In the genomic region with DNA sequence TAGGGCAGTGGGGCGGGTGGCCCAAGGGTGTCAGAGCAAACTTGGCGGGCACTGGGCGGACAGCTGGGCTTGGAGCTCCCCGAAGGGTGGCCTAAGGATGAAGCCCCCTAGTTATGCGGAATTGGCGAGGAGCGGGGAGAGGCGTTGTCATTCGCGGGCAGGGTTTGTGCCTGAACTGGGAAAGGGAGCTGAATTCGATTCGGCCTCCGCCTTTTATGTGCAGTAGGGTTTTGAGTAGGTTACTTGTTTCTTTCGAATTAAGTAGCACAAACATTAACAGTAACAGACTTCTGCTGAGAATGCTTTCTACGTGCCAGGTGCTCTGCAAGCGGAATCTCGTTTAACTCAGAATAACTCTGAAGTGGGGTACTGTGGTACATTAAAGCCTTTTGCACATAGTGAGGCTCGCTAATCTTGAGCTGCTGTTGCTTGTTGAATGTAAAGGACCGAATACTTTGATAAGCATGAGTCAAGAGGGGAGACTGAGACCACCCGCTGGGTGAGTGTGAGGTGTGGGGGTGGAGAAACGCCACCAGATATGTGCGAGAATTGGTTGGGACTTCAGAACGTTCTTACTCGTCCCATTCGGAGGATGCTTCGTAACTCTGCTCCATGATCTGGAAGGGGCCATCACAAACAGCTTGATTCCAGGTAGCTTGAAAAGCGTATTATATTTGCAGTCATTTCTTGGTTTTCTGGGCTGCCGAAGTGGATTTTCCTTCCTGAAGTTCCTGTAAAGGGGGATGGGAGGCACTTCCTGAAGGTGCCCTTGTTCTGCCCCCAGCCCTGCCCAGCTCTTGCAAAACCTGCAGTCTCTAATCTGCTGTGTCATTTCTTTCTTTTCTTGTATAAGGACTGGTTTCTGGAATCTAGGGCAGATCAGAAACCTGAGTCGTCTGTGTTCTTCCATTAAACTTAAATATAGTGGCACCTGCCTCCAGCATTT, we compare ENCODE assay signal across 8 cellular contexts. TPM values are rescaled to one million over a fixed set of nuclear protein-coding genes. Genes with fewer than 3 reads are reported as not detected.
A peak's percentile ranks its signal among the peaks of the same experiment; 100 is the strongest.
DNase-seq lines count a peak whose midpoint lies in the region; ATAC-seq and TF ChIP-seq lines count a peak whose summit lies in the region.

No MANE protein-coding gene starts in this region.

- peaks cover 32% of the 10 kb centered on the region for H3K36me3 ChIP-seq in CD4-positive, CD25-positive, alpha-beta regulatory T cell (ENCODE audit: control insufficient read depth, insufficient read depth, low read length)
- H3K36me3 ChIP-seq in skeletal muscle satellite cell (ENCODE audit: insufficient read depth, low read length), result peaks cover 29% of the 10 kb centered on the region

- intact Hi-C loops in activated CD8-positive, alpha-beta T cell treated with anti-CD3 and anti-CD28 coated beads for 36 hours (cut with micrococcal nuclease), result loop anchor here (5.0 to 10.0 kb wide), 2 partner anchors 34 to 52 kb away; partner anchors contain the start of gene TGIF2

- no peaks in the 10 kb centered on the region for H3K9me3 ChIP-seq in CD4-positive, CD25-positive, alpha-beta regulatory T cell (ENCODE audit: control insufficient read depth in 2 of 2, low read length in 2 of 2)
- no peaks in the 10 kb centered on the region for H3K9me3 ChIP-seq in skeletal muscle satellite cell (replicated peaks; ENCODE audit: low read length)

- H3K9me3 Mint-ChIP-seq in CD4-positive, CD25-positive, alpha-beta regulatory T cell, result peaks cover 0 to 2% (median 0%) of the 10 kb centered on the region in 7 donors
- H3K9me3 Mint-ChIP-seq in IgD-negative memory B cell, result no peaks in the 10 kb centered on the region
- no peaks in the 10 kb centered on the region for H3K9me3 Mint-ChIP-seq in activated CD8-positive, alpha-beta T cell treated with anti-CD3 and anti-CD28 coated beads for 36 hours

- peaks cover 1% of the 10 kb centered on the region for H3K36me3 Mint-ChIP-seq in CD4-positive, CD25-positive, alpha-beta regulatory T cell
- H3K36me3 Mint-ChIP-seq in IgD-negative memory B cell, result no peaks in the 10 kb centered on the region
- peaks cover 33% of the 10 kb centered on the region for H3K36me3 Mint-ChIP-seq in activated CD8-positive, alpha-beta T cell treated with anti-CD3 and anti-CD28 coated beads for 36 hours (ENCODE audit: low read depth)

- TF ChIP-seq CTCF in activated CD8-positive, alpha-beta T cell treated with anti-CD3 and anti-CD28 coated beads for 36 hours (IDR thresholded peaks at IDR 0.05), result no peak

- H3K27ac ChIP-seq in CD4-positive, CD25-positive, alpha-beta regulatory T cell (ENCODE audit: insufficient read depth, low read length, poor library complexity, severe bottlenecking), result peak overlapping the region; percentile 95

- POLR2A ChIA-PET in activated CD8-positive, alpha-beta T cell treated with anti-CD3 and anti-CD28 coated beads for 36 hours (lab: Charles Lee), result interaction anchor here (0.6 to 4.7 kb wide), 18 partner anchors 8 to 942 kb away, joined by 3 to 98 read pairs (median 6); partner anchors contain the start of genes CPNE1, DSN1, NDRG3 and RBM12

- ATAC-seq in CD4-positive, CD25-positive, alpha-beta regulatory T cell (ENCODE audit: low read depth in 2 of 2), result no peak
- ATAC-seq in activated CD8-positive, alpha-beta T cell treated with anti-CD3 and anti-CD28 coated beads for 36 hours, result no peak
- ATAC-seq in GM21786 (IDR thresholded peaks at IDR 0.05; ENCODE audit: unreplicated experiment), result no peak

- CTCF ChIA-PET in activated CD8-positive, alpha-beta T cell treated with anti-CD3 and anti-CD28 coated beads for 36 hours (lab: Charles Lee), result interaction anchor here (0.7 to 3.7 kb wide), 27 partner anchors 8 to 280 kb away, joined by 3 to 58 read pairs (median 5); partner anchors contain the start of genes DSN1, NDRG3, SLA2 and TGIF2

- H3K4me2 ChIP-seq in skeletal muscle satellite cell (ENCODE audit: low read length), result peak overlapping the region; percentile 92

- no peaks in the 10 kb centered on the region for H3K27me3 ChIP-seq in CD4-positive, CD25-positive, alpha-beta regulatory T cell (ENCODE audit: control insufficient read depth, insufficient read depth, low read length)
- H3K27me3 ChIP-seq in skeletal muscle satellite cell (ENCODE audit: control insufficient read depth, insufficient read depth, low read length), result no peaks in the 10 kb centered on the region

- H3K4me1 ChIP-seq in CD4-positive, CD25-positive, alpha-beta regulatory T cell (ENCODE audit: control insufficient read depth, insufficient read depth, low read length, poor library complexity, severe bottlenecking), result peaks cover 26% of the 10 kb centered on the region
- H3K4me1 ChIP-seq in skeletal muscle satellite cell (ENCODE audit: control insufficient read depth, insufficient read depth, low read length), result peaks cover 17% of the 10 kb centered on the region

- H3K4me3 ChIP-seq in CD4-positive, CD25-positive, alpha-beta regulatory T cell (ENCODE audit: low read depth, low read length), result peak overlapping the region; percentile 96
- H3K4me3 ChIP-seq in skeletal muscle satellite cell (ENCODE audit: low read length), result peak overlapping the region; percentile 92

- H3K4me1 Mint-ChIP-seq in CD4-positive, CD25-positive, alpha-beta regulatory T cell, result peaks cover 7 to 31% (median 14%) of the 10 kb centered on the region in 4 donors
- H3K4me1 Mint-ChIP-seq in IgD-negative memory B cell, result peaks cover 19 to 28% (median 26%) of the 10 kb centered on the region in 3 donors
- peaks cover 20% of the 10 kb centered on the region for H3K4me1 Mint-ChIP-seq in activated CD8-positive, alpha-beta T cell treated with anti-CD3 and anti-CD28 coated beads for 36 hours (ENCODE audit: low read depth)

- H3K9ac ChIP-seq in skeletal muscle satellite cell (ENCODE audit: low read depth, low read length), result peak overlapping the region; percentile 94

- H3K4me3 Mint-ChIP-seq in CD4-positive, CD25-positive, alpha-beta regulatory T cell, result peak overlapping the region; percentile 95 to 100 (median 96)
- peak overlapping the region; percentile 89 to 97 (median 96) for H3K4me3 Mint-ChIP-seq in IgD-negative memory B cell
- peak overlapping the region; percentile 100 for H3K4me3 Mint-ChIP-seq in activated CD8-positive, alpha-beta T cell treated with anti-CD3 and anti-CD28 coated beads for 36 hours

- H3K27me3 Mint-ChIP-seq in CD4-positive, CD25-positive, alpha-beta regulatory T cell, result peaks cover 12% of the 10 kb centered on the region
- H3K27me3 Mint-ChIP-seq in IgD-negative memory B cell, result no peaks in the 10 kb centered on the region
- no peaks in the 10 kb centered on the region for H3K27me3 Mint-ChIP-seq in activated CD8-positive, alpha-beta T cell treated with anti-CD3 and anti-CD28 coated beads for 36 hours

- DNase-seq in CD4-positive, CD25-positive, alpha-beta regulatory T cell, result peak in 2 of 3 donors; percentile 11 to 38
- DNase-seq in activated CD8-positive, alpha-beta T cell treated with anti-CD3 and anti-CD28 coated beads for 36 hours, result peak; percentile 34
- DNase-seq in glomerular visceral epithelial cell (ENCODE audit: extremely low spot score) (peak; percentile 31), putamen (ENCODE audit: low spot score) (no peak), NCI-H510A treated with DMSO at 0.1 percent for 48 hours (lab: John Stamatoyannopoulos, UW) (no peak)

- H3K27ac Mint-ChIP-seq in CD4-positive, CD25-positive, alpha-beta regulatory T cell, result peak overlapping the region; percentile 97 to 99 (median 98)
- H3K27ac Mint-ChIP-seq in IgD-negative memory B cell, result peak overlapping the region; percentile 98 to 99 (median 98)
- peak overlapping the region; percentile 90 for H3K27ac Mint-ChIP-seq in activated CD8-positive, alpha-beta T cell treated with anti-CD3 and anti-CD28 coated beads for 36 hours

RNA-seq across cellular contexts. Expression of gene RAB5IF, which starts 0.9 kb away (rescaled TPM):
- total RNA-seq in CD4-positive, CD25-positive, alpha-beta regulatory T cell, result 75.8 TPM
- polyA plus RNA-seq in CD4-positive, CD25-positive, alpha-beta regulatory T cell, result 100 to 1,000 TPM; 199 to 248 (median 214) TPM
- 126 TPM for polyA plus RNA-seq in IgD-negative memory B cell
- 10 to 100 TPM; 74.5 to 77.1 TPM for total RNA-seq in activated CD8-positive, alpha-beta T cell treated with anti-CD3 and anti-CD28 coated beads for 36 hours
- total RNA-seq in skeletal muscle satellite cell (2012; rRNA removed), result 102 and 111 TPM in 2 replicates

RNA-seq across cellular contexts. Expression of gene TGIF2, which starts 33.0 kb away (rescaled TPM):
- 38.9 TPM for total RNA-seq in CD4-positive, CD25-positive, alpha-beta regulatory T cell
- 10 to 100 TPM; 19.4 to 27.7 (median 24.1) TPM for polyA plus RNA-seq in CD4-positive, CD25-positive, alpha-beta regulatory T cell
- polyA plus RNA-seq in IgD-negative memory B cell, result 36.3 TPM
- 10 to 100 TPM; 55.3 to 56.8 TPM for total RNA-seq in activated CD8-positive, alpha-beta T cell treated with anti-CD3 and anti-CD28 coated beads for 36 hours
- 5.2 and 5.3 TPM in 2 replicates for total RNA-seq in skeletal muscle satellite cell (2012; rRNA removed)

RNA-seq across cellular contexts. Expression of gene SLA2, which starts 39.6 kb away (rescaled TPM):
- 39.4 TPM for total RNA-seq in CD4-positive, CD25-positive, alpha-beta regulatory T cell
- 10 to 100 TPM; 11.9 to 17.0 (median 14.7) TPM for polyA plus RNA-seq in CD4-positive, CD25-positive, alpha-beta regulatory T cell
- 0.68 TPM for polyA plus RNA-seq in IgD-negative memory B cell
- 10 to 100 TPM; 51.5 to 53.5 TPM for total RNA-seq in activated CD8-positive, alpha-beta T cell treated with anti-CD3 and anti-CD28 coated beads for 36 hours
- total RNA-seq in skeletal muscle satellite cell (2012; rRNA removed), result not detected in 2 replicates

Comparison
In these comparisons a context has a peak if more than half of its experiments do, and no peak if none do; other contexts are left out.
1. DNase-seq: peak in CD4-positive, CD25-positive, alpha-beta regulatory T cell (2 of 3), activated CD8-positive, alpha-beta T cell treated with anti-CD3 and anti-CD28 coated beads for 36 hours (single experiment) and glomerular visceral epithelial cell (single experiment); none in putamen (single experiment) and NCI-H510A treated with DMSO at 0.1 percent for 48 hours (single experiment).
2. Peak in every context shown above with its lines, with median percentiles within 50 percentile points of each other: H3K27ac Mint-ChIP-seq and H3K4me3 Mint-ChIP-seq.